In genomic region chr11:36452987-36453386, GRCh38 we compare ENCODE assay signal across 1 cellular context.
TF ChIP-seq lines count a peak whose summit lies in the region.

No MANE protein-coding gene starts in this region.

TF ChIP-seq in GM23338, 12 proteins besides CTCF, POLR2A, EP300 and RAD21 (continued from another document):
- TF ChIP-seq ZNF462 (CRISPR knock-in tag; IDR thresholded peaks at IDR 0.05) (no peak), ZNF114 (CRISPR knock-in tag; IDR thresholded peaks at IDR 0.05) (no peak), REST (IDR thresholded peaks at IDR 0.05; ENCODE audit: unreplicated experiment) (no peak)
